Comparison of ENCODE assay signal across 8 cellular contexts in the genomic region with DNA sequence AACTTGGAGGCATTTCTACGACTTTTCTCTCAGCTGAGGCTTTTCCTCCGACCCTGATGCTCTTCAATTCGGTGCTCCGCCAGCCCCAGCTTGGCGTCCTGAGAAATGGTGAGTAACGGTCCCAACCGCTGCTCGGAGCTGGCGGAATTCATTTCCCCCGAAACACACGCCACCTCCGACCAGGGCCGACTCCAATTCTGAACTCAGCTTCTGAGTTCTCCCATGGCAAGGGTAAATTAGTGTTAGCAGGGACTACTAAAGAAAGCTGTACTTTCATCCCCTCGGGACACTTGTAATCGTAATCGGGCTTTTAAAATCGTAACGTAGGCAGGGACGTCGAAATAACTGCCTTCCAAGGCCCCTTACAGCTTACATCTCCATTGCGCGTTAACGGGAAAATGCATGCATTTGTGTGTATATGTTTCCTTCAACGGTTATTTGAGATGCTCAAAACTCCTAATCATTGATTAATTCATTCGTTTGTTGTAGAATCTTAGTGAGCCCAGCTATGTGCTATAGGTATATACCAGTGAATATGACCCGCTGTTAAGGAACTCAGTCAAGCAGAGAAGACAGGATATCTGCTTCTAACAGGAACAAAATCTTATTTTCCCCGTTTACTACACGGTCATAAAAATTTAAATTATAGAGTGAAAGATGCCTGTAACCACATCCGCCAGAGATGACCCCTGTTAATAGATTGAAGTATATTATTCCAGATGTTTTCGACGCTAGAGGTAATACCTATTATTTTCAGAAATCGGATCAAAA. TPM values are rescaled to one million over a fixed set of nuclear protein-coding genes. Genes with fewer than 3 reads are reported as not detected.
DNase-seq lines count a peak whose midpoint lies in the region; ATAC-seq and TF ChIP-seq lines count a peak whose summit lies in the region.

No MANE protein-coding gene starts in this region.

- intact Hi-C loops in ascending aorta (cut with DNase I), result loop anchor here (1.0 to 10.0 kb wide), 7 partner anchors 24 to 819 kb away; a partner anchor contains a TSS

- peak overlapping the region; percentile 70 for H2AFZ ChIP-seq in DND-41 (ENCODE audit: low read depth, low read length)

- H4K20me1 ChIP-seq in DND-41 (ENCODE audit: insufficient read depth, low read length), result peaks cover 62% of the 10 kb centered on the region; the same call in 1 of the 2 replicates

- H3K4me1 ChIP-seq in DND-41 (ENCODE audit: insufficient read depth, low read length) (peaks cover 74% of the 10 kb centered on the region), ascending aorta (peaks cover 0 to 12% of the 10 kb centered on the region in 2 donors), mesodermal cell (ENCODE audit: control insufficient read depth, insufficient read depth, low read length, poor library complexity, severe bottlenecking) (peaks cover 15% of the 10 kb centered on the region)

- DNase-seq in DND-41, result no peak
- no peak for DNase-seq in ascending aorta (ENCODE audit: low spot score in 2 of 2)
- no peak for DNase-seq in cerebellum (ENCODE audit: low spot score)
- DNase-seq in SW480 (ENCODE audit: low spot score), result no peak

- peak overlapping the region; percentile 81 for H3K9ac ChIP-seq in DND-41 (ENCODE audit: low read depth, low read length)

- WGBS in mesodermal cell (ENCODE audit: insufficient coverage in 2 of 2), 2 experiments, result 0 to 2% methylated on average over 10 to 18 of the region's 32 CpGs

- TF ChIP-seq CTCF in DND-41 (IDR thresholded peaks at IDR 0.05; ENCODE audit: borderline replicate concordance, extremely low read depth, low read length, poor library complexity, severe bottlenecking) (no peak), ascending aorta (IDR thresholded peaks at IDR 0.05) (no peak)

- H3K27ac ChIP-seq in DND-41 (ENCODE audit: low read length) (peak overlapping the region; percentile 97), ascending aorta (peak overlapping the region; percentile 38 to 77), mesodermal cell (ENCODE audit: low read depth, low read length, severe bottlenecking) (peak overlapping the region; percentile 79)

- H3K36me3 ChIP-seq in DND-41 (ENCODE audit: insufficient read depth, low read length), result peaks cover 31% of the 10 kb centered on the region
- H3K36me3 ChIP-seq in ascending aorta, result no peaks in the 10 kb centered on the region
- peaks cover 26% of the 10 kb centered on the region for H3K36me3 ChIP-seq in mesodermal cell (ENCODE audit: control insufficient read depth, insufficient read depth, low read length)

- H3K4me2 ChIP-seq in DND-41 (ENCODE audit: insufficient read depth, low read length), result peak overlapping the region; percentile 75

- H3K9me3 ChIP-seq in DND-41 (ENCODE audit: insufficient read depth, low read length, severe bottlenecking), result no peaks in the 10 kb centered on the region
- no peaks in the 10 kb centered on the region for H3K9me3 ChIP-seq in ascending aorta
- no peaks in the 10 kb centered on the region for H3K9me3 ChIP-seq in mesodermal cell (ENCODE audit: control insufficient read depth, low read length)

- H3K27me3 ChIP-seq in DND-41 (ENCODE audit: insufficient read depth, low read length, poor library complexity), result no peaks in the 10 kb centered on the region
- H3K27me3 ChIP-seq in ascending aorta, result no peaks in the 10 kb centered on the region

- peak; percentile 38 for ATAC-seq in DND-41 (ENCODE audit: insufficient read depth, low read depth)
- peak; percentile 17 for ATAC-seq in GM19452 (IDR thresholded peaks at IDR 0.05; ENCODE audit: unreplicated experiment)
- peak; percentile 9 for ATAC-seq in HG03460 (IDR thresholded peaks at IDR 0.05; ENCODE audit: unreplicated experiment)
- ATAC-seq in HG03469 (IDR thresholded peaks at IDR 0.05; ENCODE audit: unreplicated experiment), result no peak

- H3K4me3 ChIP-seq in DND-41 (ENCODE audit: low read depth in 1 of 2, low read length in 2 of 2) (peak overlapping the region; percentile 63 to 68), ascending aorta (peak overlapping the region; percentile 64 to 78), mesodermal cell (ENCODE audit: extremely low read depth, insufficient read depth, low read length, poor library complexity, severe bottlenecking) (peak overlapping the region; percentile 68)

- H3K79me2 ChIP-seq in DND-41 (ENCODE audit: insufficient read depth, low read length), result peaks cover 95% of the 10 kb centered on the region

RNA-seq across cellular contexts. Expression of a gene that starts 0.5 kb away (rescaled TPM):
- total RNA-seq in ascending aorta, result not detected
- polyA plus RNA-seq in mesodermal cell (2013, experiment 1 of 2), result 18.4 TPM
- 13.6 TPM for polyA plus RNA-seq in mesodermal cell (2013, experiment 2 of 2)
- 11.4 TPM for total RNA-seq in cerebellum

RNA-seq across cellular contexts. Expression of a gene that starts 0.7 kb away (rescaled TPM):
- total RNA-seq in ascending aorta (10.5 TPM), cerebellum (35.2 TPM)
- 14.2 TPM for polyA plus RNA-seq in mesodermal cell (2013, experiment 1 of 2)
- 12.8 TPM for polyA plus RNA-seq in mesodermal cell (2013, experiment 2 of 2)

Comparison
In these comparisons a context has a peak if more than half of its experiments do, and no peak if none do; other contexts are left out.
1. RNA of a gene that starts 0.5 kb away (total RNA-seq): 11.4 TPM in cerebellum (single experiment); not detected in ascending aorta (single experiment); every median in the first group is over 10 times any median in the second.
2. Peak in every context shown above with its lines, with median percentiles within 50 percentile points of each other: H3K27ac ChIP-seq and H3K4me3 ChIP-seq.